8 cellular contexts compared by ENCODE assay signal in the genomic region with DNA sequence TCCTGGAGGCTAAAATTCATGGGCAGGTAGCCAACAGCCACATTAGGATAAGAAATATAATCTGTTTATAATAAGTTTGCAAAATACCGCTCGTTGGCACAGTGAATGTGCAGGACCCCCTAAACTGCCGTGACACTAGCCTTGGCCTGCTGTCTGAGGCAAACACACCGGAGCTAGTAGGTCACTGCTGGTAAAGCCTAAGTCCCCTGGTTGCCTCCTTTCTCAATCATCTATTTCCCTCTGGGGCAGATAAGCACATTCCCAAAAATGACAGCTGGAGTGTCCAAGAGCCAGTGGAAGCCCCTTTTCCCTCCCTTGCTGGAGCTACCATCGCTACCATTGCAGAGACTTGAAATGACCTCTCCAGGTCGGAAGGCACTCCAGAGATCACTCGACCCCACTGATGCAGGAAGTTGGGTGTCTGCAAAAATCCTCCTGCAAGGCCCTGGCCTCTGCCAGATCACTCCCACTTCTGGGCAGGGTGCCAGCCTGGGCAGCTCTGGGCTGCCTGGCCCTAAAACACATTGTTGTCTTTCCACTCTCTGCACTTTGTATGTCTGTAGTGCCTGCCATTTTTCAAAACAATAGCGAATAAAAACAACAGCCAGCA.
DNase-seq lines count a peak whose midpoint lies in the region; ATAC-seq and TF ChIP-seq lines count a peak whose summit lies in the region.
"Not testable (repeated sequence)": the region's sequence is repeated elsewhere in the genome, so short reads cannot be mapped to it uniquely, and the experiment has no call there.

No MANE protein-coding gene starts in this region.

- not testable (repeated sequence) for H3K36me3 Mint-ChIP-seq in CD4-positive, alpha-beta T cell (ENCODE audit: low read depth); osteocyte (ENCODE audit: unreplicated experiment)

- not testable (repeated sequence) for H3K4me1 Mint-ChIP-seq in CD4-positive, alpha-beta T cell (ENCODE audit: low read depth)
- peaks cover 13% of the 10 kb centered on the region for H3K4me1 Mint-ChIP-seq in osteocyte (ENCODE audit: unreplicated experiment)

- not testable (repeated sequence) for DNase-seq in CD4-positive, alpha-beta T cell; thoracic aorta (ENCODE audit: low spot score)
- peak; percentile 16 for DNase-seq in LHCN-M2 (ENCODE audit: low read depth)
- DNase-seq in adipocyte (ENCODE audit: low read depth), result peak; percentile 3
- peak; percentile 29 for DNase-seq in coronary artery (ENCODE audit: low spot score)
- peak; percentile 83 for DNase-seq in left lobe of liver (ENCODE audit: low spot score)
- DNase-seq in osteocyte (ENCODE audit: extremely low spot score, unreplicated experiment), result peak; percentile 92

- not testable (repeated sequence) for H3K27ac ChIP-seq in CD4-positive, alpha-beta T cell (ENCODE audit: low read depth, low read length); gastroesophageal sphincter; thoracic aorta
- H3K27ac ChIP-seq in coronary artery, result peak overlapping the region in 1 of 2 donors; percentile 54

- WGBS in gastroesophageal sphincter (ENCODE audit: low coverage in 1 of 2), 2 donors, result 30% methylated on average over 4 of the region's 8 CpGs; no CpG with 5 or more reads in 1 of the 2 donors

- not testable (repeated sequence) for H3K9me3 ChIP-seq in CD4-positive, alpha-beta T cell (ENCODE audit: control insufficient read depth, low read length); adipocyte (ENCODE audit: control insufficient read depth, low read length); gastroesophageal sphincter; thoracic aorta

- not testable (repeated sequence) for H3K27me3 ChIP-seq in CD4-positive, alpha-beta T cell (ENCODE audit: control insufficient read depth, insufficient read depth, low read length); adipocyte (replicated peaks; ENCODE audit: control insufficient read depth, insufficient read depth, low read length); gastroesophageal sphincter; thoracic aorta (replicated peaks; ENCODE audit: insufficient read depth)

- H3K4me3 ChIP-seq in adipocyte (ENCODE audit: low read length); coronary artery; gastroesophageal sphincter; thoracic aorta: not testable (repeated sequence)

- intact Hi-C loops in CD4-positive, alpha-beta T cell (cut with DNase I, micrococcal nuclease), result not testable (repeated sequence)

- not testable (repeated sequence) for TF ChIP-seq EP300 in gastroesophageal sphincter (IDR thresholded peaks at IDR 0.05)

- POLR2A ChIA-PET in CD4-positive, alpha-beta T cell (lab: Charles Lee), result not testable (repeated sequence)

- not testable (repeated sequence) for H3K27me3 Mint-ChIP-seq in CD4-positive, alpha-beta T cell; osteocyte (ENCODE audit: unreplicated experiment)

- H3K9ac ChIP-seq in adipocyte (ENCODE audit: low read length), result not testable (repeated sequence)

- not testable (repeated sequence) for H3K27ac Mint-ChIP-seq in CD4-positive, alpha-beta T cell; osteocyte (ENCODE audit: unreplicated experiment)

- TF ChIP-seq CTCF in CD4-positive, alpha-beta T cell (IDR thresholded peaks at IDR 0.05); coronary artery (IDR thresholded peaks at IDR 0.05); gastroesophageal sphincter (IDR thresholded peaks at IDR 0.05); osteocyte (IDR thresholded peaks at IDR 0.05); thoracic aorta (IDR thresholded peaks at IDR 0.05): not testable (repeated sequence)

- not testable (repeated sequence) for TF ChIP-seq POLR2A in gastroesophageal sphincter (IDR thresholded peaks at IDR 0.05)

- H3K4me3 Mint-ChIP-seq in CD4-positive, alpha-beta T cell; osteocyte (ENCODE audit: unreplicated experiment): not testable (repeated sequence)

- not testable (repeated sequence) for H3K9me3 Mint-ChIP-seq in CD4-positive, alpha-beta T cell; osteocyte (ENCODE audit: unreplicated experiment)

- peak; percentile 34 for ATAC-seq in CD4-positive, alpha-beta T cell (ENCODE audit: poor library complexity)
- ATAC-seq in gastroesophageal sphincter, result peak; percentile 84
- peak; percentile 96 for ATAC-seq in left lobe of liver
- peak; percentile 39 for ATAC-seq in thoracic aorta (ENCODE audit: insufficient number of reproducible peaks, low FRiP score, low read depth)

- not testable (repeated sequence) for H3K4me1 ChIP-seq in adipocyte (ENCODE audit: control insufficient read depth, insufficient read depth, low read length)
- H3K4me1 ChIP-seq in gastroesophageal sphincter (peaks cover 0 to 17% (median 0%) of the 10 kb centered on the region in 3 donors), thoracic aorta (ENCODE audit: control insufficient read depth in 1 of 2, low read depth in 2 of 2) (peaks cover 2 to 13% of the 10 kb centered on the region in 2 donors)

- CTCF ChIA-PET in CD4-positive, alpha-beta T cell (lab: Charles Lee), result not testable (repeated sequence)

- H3K36me3 ChIP-seq in adipocyte (ENCODE audit: control insufficient read depth, insufficient read depth, low read length, severe bottlenecking); gastroesophageal sphincter; thoracic aorta: not testable (repeated sequence)

Comparison
In these comparisons a context has a peak if more than half of its experiments do, and no peak if none do; other contexts are left out.
1. ATAC-seq: peak in every context shown above with its lines; median percentile 96 in left lobe of liver; 84 in gastroesophageal sphincter; 39 in thoracic aorta; 34 in CD4-positive, alpha-beta T cell.